In genomic region chr19:10625003-10625761, GRCh38 we compare ENCODE assay signal across 8 cellular contexts. TPM values are rescaled to one million over a fixed set of nuclear protein-coding genes. Genes with fewer than 3 reads are reported as not detected.
DNase-seq lines count a peak whose midpoint lies in the region; ATAC-seq and TF ChIP-seq lines count a peak whose summit lies in the region.

TSS of gene SLC44A2 (plus strand) at chr19:10625553. CDS start at chr19:10625634, 81 bp downstream.

- no peak within 1 kb of the TSS for H3K9ac ChIP-seq in Karpas-422 (ENCODE audit: low read length)

- H3K27ac ChIP-seq in CD4-positive, alpha-beta memory T cell (ENCODE audit: low read depth, low read length) = no peak within 1 kb of the TSS
- H3K27ac ChIP-seq in Karpas-422 (ENCODE audit: low read length) (no peak within 1 kb of the TSS), heart left ventricle (peak within 1 kb of the TSS in 11 of 12 donors; percentile 63 to 94 (median 79))

- no peaks in the 10 kb centered on the region for H3K27me3 Mint-ChIP-seq in CD4-positive, alpha-beta memory T cell

- peaks cover 23 to 48% (median 31%) of the 10 kb centered on the region in 4 donors for H3K4me1 Mint-ChIP-seq in CD4-positive, alpha-beta memory T cell

- ATAC-seq in heart left ventricle (peak; percentile 95 to 99 (median 98)), omental fat pad (ENCODE audit: low FRiP score) (peak; percentile 83), HG02798 (IDR thresholded peaks at IDR 0.05; ENCODE audit: poor library complexity, unreplicated experiment) (no peak)

- peak within 1 kb of the TSS in 7 of 8 donors; percentile 38 to 64 (median 53) for H3K4me3 Mint-ChIP-seq in CD4-positive, alpha-beta memory T cell

- peak within 1 kb of the TSS; percentile 50 to 80 (median 75) for H3K27ac Mint-ChIP-seq in CD4-positive, alpha-beta memory T cell

- peak in 1 of 2 donors; percentile 48 for TF ChIP-seq POLR2A in heart left ventricle (IDR thresholded peaks at IDR 0.05)

- H3K79me2 ChIP-seq in Karpas-422 (ENCODE audit: low read length) = peaks cover 23% of the 10 kb centered on the region

- DNase-seq in CD4-positive, alpha-beta memory T cell = no peak
- DNase-seq in Karpas-422 (no peak), amygdala (lab: John Stamatoyannopoulos, UW) (peak in 52 of 56 donors; percentile 11 to 93 (median 70)), heart left ventricle (peak; percentile 87 to 89 (median 89)), omental fat pad (ENCODE audit: low spot score) (no peak), D341Med (ENCODE audit: low spot score) (no peak)
- no peak for DNase-seq in activated CD8-positive, alpha-beta memory T cell treated with anti-CD3 and anti-CD28 coated beads for 24 hours

- TF ChIP-seq CTCF in heart left ventricle (IDR thresholded peaks at IDR 0.05) (no peak), omental fat pad (IDR thresholded peaks at IDR 0.05) (no peak)

- 3 to 15% (median 8%) methylated on average over 13 to 53 of the region's 53 CpGs for WGBS in heart left ventricle, 4 donors

- CTCF ChIA-PET in CD4-positive, alpha-beta memory T cell (lab: Charles Lee; ENCODE audit: partially characterized antibody) = interaction anchor here (1.7 kb wide), 1 partner anchor 19 kb away, joined by 8 read pairs; no protein-coding TSS in a partner anchor

- H3K9me3 ChIP-seq in CD4-positive, alpha-beta memory T cell (ENCODE audit: control insufficient read depth in 1 of 2, low read length in 2 of 2) = no peaks in the 10 kb centered on the region
- H3K9me3 ChIP-seq in Karpas-422 (ENCODE audit: low read length) (no peaks in the 10 kb centered on the region), heart left ventricle (no peaks in the 10 kb centered on the region)

- H3K9me2 ChIP-seq in Karpas-422 (replicated peaks; ENCODE audit: insufficient read depth, low read length) = no peaks in the 10 kb centered on the region

- intact Hi-C loops in CD4-positive, alpha-beta memory T cell (cut with micrococcal nuclease) = no loop called here
- intact Hi-C loops in heart left ventricle (cut with DNase I) = loop anchor here in 1 of 10 donors (1.0 kb wide), 1 partner anchor 13 kb away; no protein-coding TSS in a partner anchor

- no peak within 1 kb of the TSS for H3K4me2 ChIP-seq in Karpas-422 (ENCODE audit: low read depth, low read length, poor library complexity, severe bottlenecking)

- H3K27me3 ChIP-seq in CD4-positive, alpha-beta memory T cell (ENCODE audit: insufficient read depth, low read length) = no peaks in the 10 kb centered on the region
- H3K27me3 ChIP-seq in Karpas-422 (ENCODE audit: low read length) = no peaks in the 10 kb centered on the region
- H3K27me3 ChIP-seq in heart left ventricle = no peaks in the 10 kb centered on the region

- H3K9me3 Mint-ChIP-seq in CD4-positive, alpha-beta memory T cell = no peaks in the 10 kb centered on the region

- 0 out of 2 replicates have a peak, but pooled peaks cover 5% of the 10 kb centered on the region for H4K20me1 ChIP-seq in Karpas-422 (ENCODE audit: insufficient read depth, low read depth, low read length)

- H3K36me3 Mint-ChIP-seq in CD4-positive, alpha-beta memory T cell = peaks cover 20 to 37% of the 10 kb centered on the region in 2 donors

- no peak within 1 kb of the TSS for H2AFZ ChIP-seq in Karpas-422 (ENCODE audit: low read length)

- POLR2A ChIA-PET in CD4-positive, alpha-beta memory T cell (lab: Charles Lee; ENCODE audit: partially characterized antibody) = interaction anchor here (1.5 to 7.1 kb wide), 2 partner anchors 20 to 22 kb away, joined by 3 to 65 read pairs; no protein-coding TSS in a partner anchor

- H3K4me1 ChIP-seq in CD4-positive, alpha-beta memory T cell (ENCODE audit: insufficient read depth, low read length) = peaks cover 38% of the 10 kb centered on the region
- H3K4me1 ChIP-seq in Karpas-422 (ENCODE audit: low read length) = no peaks in the 10 kb centered on the region
- peaks cover 0 to 30% (median 16%) of the 10 kb centered on the region in 12 donors for H3K4me1 ChIP-seq in heart left ventricle

- peaks cover 22% of the 10 kb centered on the region for H3K36me3 ChIP-seq in CD4-positive, alpha-beta memory T cell (ENCODE audit: insufficient read depth, low read length)
- H3K36me3 ChIP-seq in Karpas-422 (ENCODE audit: insufficient read depth, low read length) = no peaks in the 10 kb centered on the region
- peaks cover 0 to 37% (median 28%) of the 10 kb centered on the region in 9 donors for H3K36me3 ChIP-seq in heart left ventricle

- no peak within 1 kb of the TSS for H3K4me3 ChIP-seq in CD4-positive, alpha-beta memory T cell (ENCODE audit: low read length in 2 of 2)
- no peak within 1 kb of the TSS for H3K4me3 ChIP-seq in Karpas-422 (ENCODE audit: low read length)
- H3K4me3 ChIP-seq in heart left ventricle = peak within 1 kb of the TSS; percentile 41 to 83 (median 65)

RNA-seq across cellular contexts. Expression of gene SLC44A2, which starts in this region (rescaled TPM):
- total RNA-seq in CD4-positive, alpha-beta memory T cell = 100 to 1,000 TPM; 203 to 204 TPM
- 100 to 1,000 TPM; 195 to 284 TPM for polyA plus RNA-seq in CD4-positive, alpha-beta memory T cell
- total RNA-seq in Karpas-422 (2014; rRNA removed; shearing (Covaris generic); ENCODE audit: low replicate concordance) = 38.2 and 48.0 TPM in 2 replicates
- total RNA-seq in heart left ventricle = 100 to 1,000 TPM in 2 of 9 donors, 10 to 100 TPM in 7; 63.8 to 130 (median 91.9) TPM
- 10 to 100 TPM; 43.1 to 66.3 TPM for polyA plus RNA-seq in heart left ventricle
- total RNA-seq in omental fat pad = 100 to 1,000 TPM in 2 of 4 donors, 10 to 100 TPM in 2; 49.3 to 114 (median 85.0) TPM

Comparison
In these comparisons a context has a peak if more than half of its experiments do, and no peak if none do; other contexts are left out.
1. DNase-seq: peak in amygdala (52 of 56) and heart left ventricle (5 of 5); none in CD4-positive, alpha-beta memory T cell (0 of 5), Karpas-422 (single experiment), omental fat pad (single experiment), D341Med (single experiment) and activated CD8-positive, alpha-beta memory T cell treated with anti-CD3 and anti-CD28 coated beads for 24 hours (single experiment).
2. H3K27ac ChIP-seq: peak in heart left ventricle (11 of 12); none in CD4-positive, alpha-beta memory T cell (single experiment) and Karpas-422 (single experiment).
3. H3K4me3 ChIP-seq: peak in heart left ventricle (12 of 12); none in CD4-positive, alpha-beta memory T cell (0 of 2) and Karpas-422 (single experiment).